In genomic region chr7:120538335-120538734, GRCh38 we compare ENCODE assay signal across 16 cellular contexts.
A peak's percentile ranks its signal among the peaks of the same experiment; 100 is the strongest.
DNase-seq lines count a peak whose midpoint lies in the region; ATAC-seq and TF ChIP-seq lines count a peak whose summit lies in the region.
"Had no signal": no experiment of that assay in that cellular context is flagged by ENCODE, and none has a peak within 500 bp of the region (broad histone marks: within the 10 kb centered on the region; RNA-seq: fewer than 3 reads in every experiment).

No MANE protein-coding gene starts in this region.

- H3K36me3 ChIP-seq in mesenchymal stem cell (ENCODE audit: control insufficient read depth in 1 of 2, insufficient read depth in 2 of 2, low read depth in 1 of 2, low read length in 2 of 2) (peaks cover 0 to 3% of the 10 kb centered on the region in 2 experiments), upper lobe of right lung (no peaks in the 10 kb centered on the region)
- H3K36me3 ChIP-seq: BLaER1 treated with 17β-estradiol and CSF1 and Interleukin-3, amounts not matched to agents 10 nM and 100 nM had no signal

- H3K4me2 ChIP-seq in mesenchymal stem cell (ENCODE audit: low read length, poor library complexity, severe bottlenecking): no peak overlapping the region
- H3K4me2 ChIP-seq: A549; BLaER1 treated with 17β-estradiol and CSF1 and Interleukin-3, amounts not matched to agents 10 nM and 100 nM had no signal

- H3K9me3 ChIP-seq in mesenchymal stem cell (ENCODE audit: control insufficient read depth, low read length): no peaks in the 10 kb centered on the region
- no peaks in the 10 kb centered on the region for H3K9me3 ChIP-seq in upper lobe of right lung
- H3K9me3 ChIP-seq: A549; BLaER1 treated with 17β-estradiol and CSF1 and Interleukin-3, amounts not matched to agents 10 nM and 100 nM; Caco-2 had no signal

- H3K9ac ChIP-seq in mesenchymal stem cell (ENCODE audit: low read length): no peak overlapping the region
- H3K9ac ChIP-seq: BLaER1 treated with 17β-estradiol and CSF1 and Interleukin-3, amounts not matched to agents 10 nM and 100 nM had no signal

- no peaks in the 10 kb centered on the region for H3K27me3 ChIP-seq in mesenchymal stem cell (ENCODE audit: control insufficient read depth in 1 of 2, insufficient read depth in 1 of 2, low read length in 2 of 2)
- no peaks in the 10 kb centered on the region for H3K27me3 ChIP-seq in upper lobe of right lung
- H3K27me3 ChIP-seq: BLaER1 treated with 17β-estradiol and CSF1 and Interleukin-3, amounts not matched to agents 10 nM and 100 nM had no signal

- no peak overlapping the region for H3K23ac ChIP-seq in mesenchymal stem cell (ENCODE audit: low read length in 2 of 2)

- no peak for TF ChIP-seq CTCF in upper lobe of right lung (IDR thresholded peaks at IDR 0.05)

- WGBS in mesenchymal stem cell: 92% methylated on average over 1 of the region's 1 CpG

- no peak for DNase-seq in mesenchymal stem cell
- peak; percentile 49 for DNase-seq in posterior vena cava (ENCODE audit: low spot score)
- DNase-seq in upper lobe of right lung: no peak
- DNase-seq in HUDEP-2 (lab: John Stamatoyannopoulos, UW; ENCODE audit: unreplicated experiment in 76 of 76): no peak
- no peak for DNase-seq in NCI-H226
- DNase-seq: AML-193; Caco-2; Calu3; CD4-positive, alpha-beta T cell; CD8-positive, alpha-beta T cell; DMS79 treated with DMSO at 0.1 percent for 48 hours; GF-D8 had no signal

- H2AK5ac ChIP-seq in mesenchymal stem cell (ENCODE audit: low read length, severe bottlenecking): no peak overlapping the region

- H2BK5ac ChIP-seq in mesenchymal stem cell (ENCODE audit: low read depth, low read length, poor library complexity, severe bottlenecking): no peak overlapping the region

- H3K18ac ChIP-seq in mesenchymal stem cell (ENCODE audit: low read depth in 1 of 2, low read length in 2 of 2): no peak overlapping the region

- no peak overlapping the region for H3K4ac ChIP-seq in mesenchymal stem cell (ENCODE audit: low read depth in 1 of 2, low read length in 2 of 2)

- no peak overlapping the region for H2BK15ac ChIP-seq in mesenchymal stem cell (ENCODE audit: low read depth, poor library complexity, severe bottlenecking)

- no peak overlapping the region for H3K14ac ChIP-seq in mesenchymal stem cell (ENCODE audit: low read length in 2 of 2)

- H3K4me1 ChIP-seq in mesenchymal stem cell (ENCODE audit: control insufficient read depth, insufficient read depth, low read depth, low read length): no peaks in the 10 kb centered on the region
- H3K4me1 ChIP-seq in upper lobe of right lung: no peaks in the 10 kb centered on the region
- H3K4me1 ChIP-seq: A549; BLaER1 treated with 17β-estradiol and CSF1 and Interleukin-3, amounts not matched to agents 10 nM and 100 nM; Caco-2 had no signal

- H3K27ac ChIP-seq in mesenchymal stem cell (ENCODE audit: low read length, poor library complexity, severe bottlenecking): no peak overlapping the region
- no peak overlapping the region for H3K27ac ChIP-seq in upper lobe of right lung
- H3K27ac ChIP-seq: 22Rv1; A549; BLaER1 treated with 17β-estradiol and CSF1 and Interleukin-3, amounts not matched to agents 10 nM and 100 nM; C4-2B had no signal

- no peak overlapping the region for H2BK120ac ChIP-seq in mesenchymal stem cell (ENCODE audit: low read depth, low read length)

- H3K4me3 ChIP-seq in mesenchymal stem cell (ENCODE audit: insufficient read depth in 1 of 2, low read depth in 1 of 2, low read length in 2 of 2) (no peak overlapping the region), upper lobe of right lung (no peak overlapping the region)
- H3K4me3 ChIP-seq: A549; BLaER1 treated with 17β-estradiol and CSF1 and Interleukin-3, amounts not matched to agents 10 nM and 100 nM had no signal

- H2AFZ ChIP-seq in mesenchymal stem cell (ENCODE audit: low read depth, low read length): no peak overlapping the region

- peak; percentile 19 for ATAC-seq in upper lobe of right lung
- ATAC-seq: A549; CD8-positive, alpha-beta T cell had no signal

- H4K8ac ChIP-seq in mesenchymal stem cell (ENCODE audit: low read length): no peak overlapping the region

- peak overlapping the region; percentile 27 for H4K91ac ChIP-seq in mesenchymal stem cell (ENCODE audit: low read length)

- H3K79me1 ChIP-seq in mesenchymal stem cell (replicated peaks; ENCODE audit: low read length, poor library complexity, severe bottlenecking): no peaks in the 10 kb centered on the region

- intact Hi-C loops in posterior vena cava (cut with DNase I) (no loop called here), upper lobe of right lung (cut with DNase I) (no loop called here)

- no peak overlapping the region for H2BK12ac ChIP-seq in mesenchymal stem cell (ENCODE audit: low read length in 2 of 2)
